Comparison of ENCODE assay signal across 8 cellular contexts in the genomic region with DNA sequence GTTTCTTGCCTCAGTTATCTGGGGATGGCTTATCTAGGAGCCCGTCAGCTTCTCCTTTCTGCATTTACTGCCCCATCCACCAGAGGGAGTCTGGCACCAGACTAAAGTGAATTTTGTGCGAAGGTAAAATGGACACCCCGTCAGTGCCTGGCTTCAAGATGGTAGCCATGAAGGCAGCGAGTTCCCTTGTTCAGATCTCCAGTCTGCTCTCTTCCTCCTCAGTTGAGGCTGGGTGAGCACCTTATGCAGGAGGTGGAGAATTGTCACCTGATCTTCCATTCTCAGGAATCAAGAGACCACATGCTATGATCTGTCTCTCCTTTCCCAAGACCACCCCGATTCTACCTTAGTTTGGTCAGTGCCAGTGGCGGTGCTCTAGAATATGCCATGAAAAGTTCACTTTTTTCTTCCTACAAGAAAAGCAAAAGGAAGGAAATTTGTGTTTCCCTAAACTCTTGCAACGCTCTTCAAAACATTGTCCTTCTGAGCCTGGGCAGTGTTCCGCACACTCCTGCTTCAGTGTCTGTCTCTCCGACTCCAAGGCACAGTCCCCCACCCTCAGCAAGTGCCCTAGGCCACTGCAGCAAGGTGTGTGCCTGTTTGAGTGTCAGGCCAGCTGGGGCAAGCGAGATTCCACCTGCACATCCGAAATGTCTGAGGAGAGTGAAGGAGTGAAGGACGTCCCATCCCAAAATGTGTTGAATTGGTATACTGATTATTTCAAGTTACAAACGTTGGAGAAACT.
DNase-seq lines count a peak whose midpoint lies in the region; ATAC-seq and TF ChIP-seq lines count a peak whose summit lies in the region.

No MANE protein-coding gene starts in this region.

- H3K9me3 ChIP-seq in tibial artery, result no peaks in the 10 kb centered on the region

- DNase-seq in 8988T (peak; percentile 32), GM12864 (ENCODE audit: low read depth) (peak; percentile 55), NCI-H526 treated with DMSO at 0.1 percent for 48 hours (lab: John Stamatoyannopoulos, UW) (peak; percentile 23), glomerular endothelial cell (ENCODE audit: extremely low read depth, low read depth, low spot score) (peak; percentile 7), tibial artery (no peak)
- peak; percentile 57 for DNase-seq in activated CD8-positive, alpha-beta memory T cell treated with anti-CD3 and anti-CD28 coated beads, Interleukin-2, amount 50 U/mL, for 48 hours
- DNase-seq in stimulated activated CD8-positive, alpha-beta memory T cell treated with anti-CD3 and anti-CD28 coated beads, Interleukin-12 subunit alpha, Interleukin-12 subunit beta, amount 100 ng/mL, for 1 hour (ENCODE audit: low read depth), result peak; percentile 9

- H3K27me3 ChIP-seq in tibial artery, result no peaks in the 10 kb centered on the region

- H3K4me3 ChIP-seq in GM12864 (ENCODE audit: low read depth, low read length) (no peak overlapping the region), tibial artery (no peak overlapping the region)

- intact Hi-C loops in tibial artery (cut with DNase I; ENCODE audit: low total_unique reads), result no loop called here

- no peak overlapping the region for H3K27ac ChIP-seq in tibial artery

- ATAC-seq in HG02884 (IDR thresholded peaks at IDR 0.05; ENCODE audit: unreplicated experiment), result peak; percentile 85

- H3K36me3 ChIP-seq in tibial artery, result no peaks in the 10 kb centered on the region

- no peaks in the 10 kb centered on the region for H3K4me1 ChIP-seq in tibial artery

- TF ChIP-seq CTCF in GM12864 (IDR thresholded peaks at IDR 0.05; ENCODE audit: low read depth, low read length, missing control alignments) (peak; percentile 84), tibial artery (IDR thresholded peaks at IDR 0.05) (no peak)

Comparison
In these comparisons a context has a peak if more than half of its experiments do, and no peak if none do; other contexts are left out.
1. DNase-seq: peak in 8988T (single experiment), GM12864 (single experiment), NCI-H526 treated with DMSO at 0.1 percent for 48 hours (single experiment), activated CD8-positive, alpha-beta memory T cell treated with anti-CD3 and anti-CD28 coated beads, Interleukin-2, amount 50 U/mL, for 48 hours (single experiment), glomerular endothelial cell (single experiment) and stimulated activated CD8-positive, alpha-beta memory T cell treated with anti-CD3 and anti-CD28 coated beads, Interleukin-12 subunit alpha, Interleukin-12 subunit beta, amount 100 ng/mL, for 1 hour (single experiment); none in tibial artery (0 of 2).